ENCODE assay signal across 14 cellular contexts in genomic region chr3:56977561-56977889, GRCh38.
DNase-seq lines count a peak whose midpoint lies in the region; ATAC-seq and TF ChIP-seq lines count a peak whose summit lies in the region.
"Had no signal": no experiment of that assay in that cellular context is flagged by ENCODE, and none has a peak within 500 bp of the region (broad histone marks: within the 10 kb centered on the region; RNA-seq: fewer than 3 reads in every experiment).

No MANE protein-coding gene starts in this region.

- H3K4me1 Mint-ChIP-seq in mesothelial cell of epicardium = peaks cover 12% of the 10 kb centered on the region
- no peaks in the 10 kb centered on the region for H3K4me1 Mint-ChIP-seq in stimulated activated memory B cell treated with anti-CD40 and anti-IgM and Interleukin-4, amounts not matched to agents 10 μg/mL and 1 μg/mL and 100 μg/mL, for 72 hours

- 75 to 100% methylated on average over 1 of the region's 1 CpG for WGBS in ectodermal cell, 2 experiments
- 94% methylated on average over 1 of the region's 1 CpG for WGBS in suprapubic skin

- no peaks in the 10 kb centered on the region for H3K36me3 Mint-ChIP-seq in mesothelial cell of epicardium
- no peaks in the 10 kb centered on the region for H3K36me3 Mint-ChIP-seq in stimulated activated memory B cell treated with anti-CD40 and anti-IgM and Interleukin-4, amounts not matched to agents 10 μg/mL and 1 μg/mL and 100 μg/mL, for 72 hours

- H3K4me1 ChIP-seq in HEK293 (ENCODE audit: control insufficient read depth, insufficient read depth, low read length) = no peaks in the 10 kb centered on the region; the same call in 1 of the 2 replicates
- no peaks in the 10 kb centered on the region for H3K4me1 ChIP-seq in ectodermal cell (ENCODE audit: control insufficient read depth, insufficient read depth, low read length)
- peaks cover 4% of the 10 kb centered on the region for H3K4me1 ChIP-seq in suprapubic skin
- no peaks in the 10 kb centered on the region for H3K4me1 ChIP-seq in MM.1S (ENCODE audit: low read length)
- peaks cover 14% of the 10 kb centered on the region for H3K4me1 ChIP-seq in left ventricle myocardium inferior

- no peaks in the 10 kb centered on the region for H3K27me3 ChIP-seq in ectodermal cell (ENCODE audit: control insufficient read depth, insufficient read depth, low read length, poor library complexity, severe bottlenecking)
- H3K27me3 ChIP-seq in suprapubic skin = no peaks in the 10 kb centered on the region
- H3K27me3 ChIP-seq in MM.1S (replicated peaks; ENCODE audit: insufficient read depth, low read length) = no peaks in the 10 kb centered on the region
- no peaks in the 10 kb centered on the region for H3K27me3 ChIP-seq in left ventricle myocardium inferior (ENCODE audit: low read depth)

- H3K27me3 Mint-ChIP-seq in mesothelial cell of epicardium (ENCODE audit: low read depth) = no peaks in the 10 kb centered on the region
- no peaks in the 10 kb centered on the region for H3K27me3 Mint-ChIP-seq in stimulated activated memory B cell treated with anti-CD40 and anti-IgM and Interleukin-4, amounts not matched to agents 10 μg/mL and 1 μg/mL and 100 μg/mL, for 72 hours
- H3K27me3 Mint-ChIP-seq: CD4-positive, alpha-beta T cell had no signal

- intact Hi-C loops in left ventricle myocardium inferior (cut with micrococcal nuclease) = no loop called here

- H3K9me3 ChIP-seq in HEK293 (ENCODE audit: control insufficient read depth, insufficient read depth, low read depth, low read length) (no peaks in the 10 kb centered on the region), ectodermal cell (ENCODE audit: control insufficient read depth, low read length) (no peaks in the 10 kb centered on the region), suprapubic skin (no peaks in the 10 kb centered on the region), MM.1S (replicated peaks; ENCODE audit: insufficient read depth, low read length) (no peaks in the 10 kb centered on the region), left ventricle myocardium inferior (replicated peaks) (no peaks in the 10 kb centered on the region)
- H3K9me3 ChIP-seq: Caco-2 had no signal

- TF ChIP-seq EP300 in suprapubic skin (IDR thresholded peaks at IDR 0.05) = no peak

- ATAC-seq in stimulated activated memory B cell treated with anti-CD40 and anti-IgM and Interleukin-4, amounts not matched to agents 10 μg/mL and 1 μg/mL and 100 μg/mL, for 72 hours = no peak
- ATAC-seq: HCT116, Right ventricle myocardium inferior had no signal

- POLR2A ChIA-PET in HEK293 (lab: Yijun Ruan, JAX) = no interaction called here

- H3K36me3 ChIP-seq in HEK293 (ENCODE audit: control insufficient read depth in 2 of 2, insufficient read depth in 1 of 2, low read length in 2 of 2) (no peaks in the 10 kb centered on the region), ectodermal cell (ENCODE audit: control insufficient read depth, insufficient read depth, low read length) (no peaks in the 10 kb centered on the region), suprapubic skin (no peaks in the 10 kb centered on the region), MM.1S (replicated peaks; ENCODE audit: insufficient read depth, low read length) (no peaks in the 10 kb centered on the region), left ventricle myocardium inferior (no peaks in the 10 kb centered on the region)

- no peak overlapping the region for H3K9ac ChIP-seq in MM.1S (ENCODE audit: low read length)
- H3K9ac ChIP-seq: GM23248 had no signal

- no peaks in the 10 kb centered on the region for H4K20me1 ChIP-seq in MM.1S (ENCODE audit: insufficient read depth, low read length)

- CTCF ChIA-PET in HEK293 (lab: Yijun Ruan, JAX) = interaction anchor here (1.1 to 2.0 kb wide), 3 partner anchors 11 to 179 kb away, joined by 4 to 7 read pairs (median 6); no protein-coding TSS in a partner anchor

- no peak overlapping the region for H3K4me2 ChIP-seq in MM.1S (ENCODE audit: low read depth, low read length)

- H3F3A ChIP-seq in MM.1S (ENCODE audit: insufficient read depth, low read length) = no peaks in the 10 kb centered on the region

- no peaks in the 10 kb centered on the region for H3K9me3 Mint-ChIP-seq in mesothelial cell of epicardium
- no peaks in the 10 kb centered on the region for H3K9me3 Mint-ChIP-seq in stimulated activated memory B cell treated with anti-CD40 and anti-IgM and Interleukin-4, amounts not matched to agents 10 μg/mL and 1 μg/mL and 100 μg/mL, for 72 hours
- H3K9me3 Mint-ChIP-seq: CD4-positive, alpha-beta T cell had no signal

- H2AFZ ChIP-seq in MM.1S (ENCODE audit: low read length) = no peak overlapping the region
- H2AFZ ChIP-seq: GM23248 had no signal

- peak overlapping the region; percentile 36 for H3K27ac Mint-ChIP-seq in mesothelial cell of epicardium
- no peak overlapping the region for H3K27ac Mint-ChIP-seq in stimulated activated memory B cell treated with anti-CD40 and anti-IgM and Interleukin-4, amounts not matched to agents 10 μg/mL and 1 μg/mL and 100 μg/mL, for 72 hours
- H3K27ac Mint-ChIP-seq: CD4-positive, alpha-beta T cell had no signal

- TF ChIP-seq CTCF in HEK293 (tag by site-specific recombination; IDR thresholded peaks at IDR 0.05) (no peak), mesothelial cell of epicardium (IDR thresholded peaks at IDR 0.05; ENCODE audit: unreplicated experiment) (no peak), suprapubic skin (IDR thresholded peaks at IDR 0.05) (no peak), MM.1S (IDR thresholded peaks at IDR 0.05; ENCODE audit: low read length) (no peak), left ventricle myocardium inferior (IDR thresholded peaks at IDR 0.05; ENCODE audit: borderline replicate concordance) (no peak)

- H3K27ac ChIP-seq in HEK293 (ENCODE audit: extremely low read depth, low read depth, low read length) = no peak overlapping the region
- H3K27ac ChIP-seq in ectodermal cell (ENCODE audit: insufficient read depth, low read depth, low read length, poor library complexity, severe bottlenecking) = peak overlapping the region; percentile 39
- peak overlapping the region; percentile 22 for H3K27ac ChIP-seq in suprapubic skin
- H3K27ac ChIP-seq in MM.1S (ENCODE audit: low read length) = no peak overlapping the region
- no peak overlapping the region for H3K27ac ChIP-seq in left ventricle myocardium inferior (replicated peaks)
- H3K27ac ChIP-seq: GM23248 had no signal

- H3K4me3 Mint-ChIP-seq in mesothelial cell of epicardium = no peak overlapping the region
- H3K4me3 Mint-ChIP-seq in stimulated activated memory B cell treated with anti-CD40 and anti-IgM and Interleukin-4, amounts not matched to agents 10 μg/mL and 1 μg/mL and 100 μg/mL, for 72 hours = no peak overlapping the region
- H3K4me3 Mint-ChIP-seq: CD4-positive, alpha-beta T cell had no signal

- DNase-seq in mesothelial cell of epicardium (ENCODE audit: low spot score in 2 of 2, unreplicated experiment in 2 of 2) (no peak), suprapubic skin (ENCODE audit: low spot score in 2 of 2) (no peak), MM.1S (no peak), left ventricle myocardium inferior (no peak)
- no peak for DNase-seq in activated CD4-positive, alpha-beta T cell treated with anti-CD3 and anti-CD28 coated beads, Interleukin-2, amount 50 U/mL, for 1 hour
- DNase-seq: Caco-2; CD4-positive, alpha-beta T cell; NK-92 treated with Interleukin-12 subunit alpha and Interleukin-12 subunit beta, amount 100 ng/mL, for 24 hours had no signal

- H3K79me2 ChIP-seq in MM.1S (ENCODE audit: low read length) = no peaks in the 10 kb centered on the region

- H3K4me3 ChIP-seq in HEK293 (ENCODE audit: low read depth, low read length) (no peak overlapping the region), ectodermal cell (ENCODE audit: insufficient read depth, low read depth, low read length) (no peak overlapping the region), suprapubic skin (no peak overlapping the region), MM.1S (ENCODE audit: low read length) (no peak overlapping the region), left ventricle myocardium inferior (no peak overlapping the region)
- H3K4me3 ChIP-seq: GM23248 had no signal

- H3K9me2 ChIP-seq in MM.1S (replicated peaks; ENCODE audit: insufficient read depth, low read length) = no peaks in the 10 kb centered on the region

- TF ChIP-seq POLR2A in suprapubic skin (IDR thresholded peaks at IDR 0.05) = no peak

TF ChIP-seq in HEK293, 187 proteins besides CTCF, POLR2A, EP300 and RAD21 (continues in another document):
- TF ChIP-seq SP2 (tag by site-specific recombination; IDR thresholded peaks at IDR 0.05) (no peak), FEZF1 (tag by site-specific recombination; IDR thresholded peaks at IDR 0.05) (peak; percentile 19; the same call in 1 of the 2 replicates), ZBTB21 (tag by site-specific recombination; IDR thresholded peaks at IDR 0.05) (no peak), ZNF747 (tag by site-specific recombination; IDR thresholded peaks at IDR 0.05) (no peak), BCL11A (tag by site-specific recombination; IDR thresholded peaks at IDR 0.05; ENCODE audit: low read depth) (no peak), ZNF645 (tag by site-specific recombination; IDR thresholded peaks at IDR 0.05) (no peak), ATF2 (tag by site-specific recombination; IDR thresholded peaks at IDR 0.05; ENCODE audit: low read depth) (no peak), GFI1B (tag by site-specific recombination; IDR thresholded peaks at IDR 0.05) (no peak)

Comparison
In these comparisons a context has a peak if more than half of its experiments do, and no peak if none do; other contexts are left out.
1. H3K27ac ChIP-seq: peak in ectodermal cell (single experiment) and suprapubic skin (single experiment); none in HEK293 (single experiment), MM.1S (single experiment) and left ventricle myocardium inferior (single experiment).